ENCODE assay signal across 24 cellular contexts in genomic region chr17:80665792-80666191, GRCh38.
DNase-seq lines count a peak whose midpoint lies in the region; ATAC-seq and TF ChIP-seq lines count a peak whose summit lies in the region.
"Had no signal": no experiment of that assay in that cellular context is flagged by ENCODE, and none has a peak within 500 bp of the region (broad histone marks: within the 10 kb centered on the region; RNA-seq: fewer than 3 reads in every experiment).

No MANE protein-coding gene starts in this region.

- peak overlapping the region; percentile 83 for H3K27ac Mint-ChIP-seq in activated T-cell treated with anti-CD3 and anti-CD28 coated beads, Interleukin-2, amount 50 U/mL, for 24 hours
- peak overlapping the region; percentile 50 for H3K27ac Mint-ChIP-seq in activated CD8-positive, alpha-beta T cell treated with anti-CD3 and anti-CD28 coated beads, Interleukin-2, amount 10 ng/mL, durations not matched to agents 7 days and 5 days
- peak overlapping the region; percentile 47 to 68 for H3K27ac Mint-ChIP-seq in natural killer cell

- intact Hi-C loops in natural killer cell (cut with micrococcal nuclease) (no loop called here), sciatic nerve (cut with DNase I) (no loop called here), heart left ventricle (cut with DNase I) (no loop called here)

- TF ChIP-seq CTCF in natural killer cell (IDR thresholded peaks at IDR 0.05) (no peak), heart left ventricle (IDR thresholded peaks at IDR 0.05) (no peak)

- DNase-seq in activated T-cell treated with anti-CD3 and anti-CD28 coated beads, Interleukin-2, amount 50 U/mL, for 24 hours = no peak
- DNase-seq in activated T-cell treated with anti-CD3 and anti-CD28 coated beads for 4 hours (no peak), HuH-7 (ENCODE audit: low spot score) (peak; percentile 72), natural killer cell (no peak), sciatic nerve (ENCODE audit: low spot score) (no peak), heart left ventricle (no peak), SKM-1 (lab: John Stamatoyannopoulos, UW; ENCODE audit: unreplicated experiment) (no peak)
- DNase-seq in activated CD8-positive, alpha-beta T cell treated with anti-CD3 and anti-CD28 coated beads, Interleukin-2, amount 10 ng/mL, durations not matched to agents 7 days and 5 days = no peak
- DNase-seq: activated gamma-delta T cell; C1 segment of cervical spinal cord; DMS153; effector CD8-positive, alpha-beta T cell; GDM1; HCEC 1CT; NCI-H2081 treated with DMSO at 0.1 percent for 48 hours; NCI-H524 treated with DMSO at 0.1 percent for 48 hours; occipital lobe; stimulated activated CD4-positive, alpha-beta T cell treated with anti-CD3 and anti-CD28 coated beads, Interleukin-12 subunit alpha, Interleukin-12 subunit beta, amount 100 ng/mL, for 4 hours; stimulated activated CD8-positive, alpha-beta memory T cell treated with anti-CD3 and anti-CD28 coated beads, Interleukin-4, amount 100 ng/mL, for 48 hours had no signal

- no peak overlapping the region for H3K27ac ChIP-seq in heart left ventricle
- H3K27ac ChIP-seq: RWPE1, suprapubic skin had no signal

- peaks cover 84% of the 10 kb centered on the region for H3K4me1 Mint-ChIP-seq in activated T-cell treated with anti-CD3 and anti-CD28 coated beads, Interleukin-2, amount 50 U/mL, for 24 hours (ENCODE audit: low read depth)
- peaks cover 92% of the 10 kb centered on the region for H3K4me1 Mint-ChIP-seq in activated CD8-positive, alpha-beta T cell treated with anti-CD3 and anti-CD28 coated beads, Interleukin-2, amount 10 ng/mL, durations not matched to agents 7 days and 5 days (ENCODE audit: low read depth)
- peaks cover 51 to 55% of the 10 kb centered on the region in 2 donors for H3K4me1 Mint-ChIP-seq in natural killer cell

- WGBS in heart left ventricle, 4 donors = 85 to 89% (median 87%) methylated on average over 11 of the region's 11 CpGs

- no peaks in the 10 kb centered on the region for H3K9me3 ChIP-seq in heart left ventricle
- H3K9me3 ChIP-seq: gastroesophageal sphincter, suprapubic skin had no signal

- H3K4me1 ChIP-seq in heart left ventricle = peaks cover 0 to 15% (median 5%) of the 10 kb centered on the region in 12 donors

- H3K9me3 Mint-ChIP-seq in activated T-cell treated with anti-CD3 and anti-CD28 coated beads, Interleukin-2, amount 50 U/mL, for 24 hours = no peaks in the 10 kb centered on the region
- no peaks in the 10 kb centered on the region for H3K9me3 Mint-ChIP-seq in activated CD8-positive, alpha-beta T cell treated with anti-CD3 and anti-CD28 coated beads, Interleukin-2, amount 10 ng/mL, durations not matched to agents 7 days and 5 days (ENCODE audit: insufficient read depth)
- no peaks in the 10 kb centered on the region for H3K9me3 Mint-ChIP-seq in natural killer cell

- H3K36me3 Mint-ChIP-seq in activated T-cell treated with anti-CD3 and anti-CD28 coated beads, Interleukin-2, amount 50 U/mL, for 24 hours (ENCODE audit: low read depth) = peaks cover 22% of the 10 kb centered on the region
- H3K36me3 Mint-ChIP-seq in activated CD8-positive, alpha-beta T cell treated with anti-CD3 and anti-CD28 coated beads, Interleukin-2, amount 10 ng/mL, durations not matched to agents 7 days and 5 days (ENCODE audit: low read depth) = peaks cover 53% of the 10 kb centered on the region
- H3K36me3 Mint-ChIP-seq in natural killer cell = no peaks in the 10 kb centered on the region

- no peak for ATAC-seq in activated CD8-positive, alpha-beta T cell treated with anti-CD3 and anti-CD28 coated beads, Interleukin-2, amount 10 ng/mL, durations not matched to agents 7 days and 5 days
- ATAC-seq in natural killer cell = no peak
- ATAC-seq in sciatic nerve = no peak
- ATAC-seq in heart left ventricle = no peak
- ATAC-seq: esophagus mucosa, gastroesophageal sphincter had no signal

- CTCF ChIA-PET in activated CD8-positive, alpha-beta T cell treated with anti-CD3 and anti-CD28 coated beads, Interleukin-2, amount 10 ng/mL, durations not matched to agents 7 days and 5 days (lab: Charles Lee) = no interaction called here

- no peak overlapping the region for H3K4me3 ChIP-seq in heart left ventricle
- H3K4me3 ChIP-seq: gastroesophageal sphincter, lung, suprapubic skin had no signal

- no peak for TF ChIP-seq POLR2A in heart left ventricle (IDR thresholded peaks at IDR 0.05)

- no peaks in the 10 kb centered on the region for H3K36me3 ChIP-seq in heart left ventricle
- H3K36me3 ChIP-seq: gastroesophageal sphincter, suprapubic skin had no signal

- H3K27me3 Mint-ChIP-seq in activated T-cell treated with anti-CD3 and anti-CD28 coated beads, Interleukin-2, amount 50 U/mL, for 24 hours = no peaks in the 10 kb centered on the region
- H3K27me3 Mint-ChIP-seq in activated CD8-positive, alpha-beta T cell treated with anti-CD3 and anti-CD28 coated beads, Interleukin-2, amount 10 ng/mL, durations not matched to agents 7 days and 5 days (ENCODE audit: low read depth) = no peaks in the 10 kb centered on the region
- no peaks in the 10 kb centered on the region for H3K27me3 Mint-ChIP-seq in natural killer cell (ENCODE audit: low read depth in 2 of 2)

- H3K4me3 Mint-ChIP-seq in activated T-cell treated with anti-CD3 and anti-CD28 coated beads, Interleukin-2, amount 50 U/mL, for 24 hours = peak overlapping the region; percentile 67
- peak overlapping the region; percentile 60 for H3K4me3 Mint-ChIP-seq in activated CD8-positive, alpha-beta T cell treated with anti-CD3 and anti-CD28 coated beads, Interleukin-2, amount 10 ng/mL, durations not matched to agents 7 days and 5 days
- H3K4me3 Mint-ChIP-seq in natural killer cell = peak overlapping the region; percentile 88

- H3K27me3 ChIP-seq in heart left ventricle = no peaks in the 10 kb centered on the region
- H3K27me3 ChIP-seq: gastroesophageal sphincter, suprapubic skin had no signal

- POLR2A ChIA-PET in activated CD8-positive, alpha-beta T cell treated with anti-CD3 and anti-CD28 coated beads, Interleukin-2, amount 10 ng/mL, durations not matched to agents 7 days and 5 days (lab: Charles Lee) = no interaction called here
